20 cellular contexts compared by ENCODE assay signal in genomic region chr18:79334496-79335233, GRCh38.
"Had no signal": no experiment of that assay in that cellular context is flagged by ENCODE, and none has a peak within 500 bp of the region (broad histone marks: within the 10 kb centered on the region; RNA-seq: fewer than 3 reads in every experiment).

No MANE protein-coding gene starts in this region.

- H3K27ac ChIP-seq: coronary artery, esophagus squamous epithelium, gastroesophageal sphincter, lower lobe of right lung, tibial nerve had no signal

- H3K9me3 ChIP-seq: esophagus squamous epithelium, gastroesophageal sphincter, lower lobe of right lung, tibial nerve had no signal

- H3K4me3 ChIP-seq: coronary artery, esophagus squamous epithelium, gastroesophageal sphincter, lower lobe of right lung, tibial nerve had no signal

- FAIRE-seq: keratinocyte, TTC549 had no signal

- H3K9me3 Mint-ChIP-seq: neural crest cell had no signal

- H3K27ac Mint-ChIP-seq: activated naive CD8-positive, alpha-beta T cell; progenitor cell of endocrine pancreas; stimulated activated naive CD8-positive, alpha-beta T cell treated with anti-CD3 and anti-CD28 coated beads, Interleukin-15, Interleukin-2, amounts not matched to agents 100 ng/mL and 50 ng/mL, for 24 hours had no signal

- H3K4me1 ChIP-seq: esophagus squamous epithelium, gastroesophageal sphincter, lower lobe of right lung, tibial nerve had no signal

- DNase-seq: activated CD4-positive, alpha-beta T cell treated with anti-CD3 and anti-CD28 coated beads for 1 hour; activated gamma-delta T cell treated with Interleukin-2 at 50 U/mL for 16 hours; activated T-cell treated with anti-CD3 and anti-CD28 coated beads, Interleukin-2, amount 50 U/mL, for 1 hour; cerebellar nuclear complex; esophagus squamous epithelium; left colon; lower lobe of right lung; naive B cell; stimulated activated CD4-positive, alpha-beta T cell treated with anti-CD3 and anti-CD28 coated beads, Interleukin-2, amount 100 ng/mL, for 48 hours; stimulated activated CD8-positive, alpha-beta memory T cell treated with anti-CD3 and anti-CD28 coated beads, Interleukin-4, amount 100 ng/mL, for 48 hours; T-helper 1 cell had no signal

- H3K27me3 Mint-ChIP-seq: activated naive CD8-positive, alpha-beta T cell; naive B cell; progenitor cell of endocrine pancreas; stimulated activated naive CD8-positive, alpha-beta T cell treated with anti-CD3 and anti-CD28 coated beads, Interleukin-15, Interleukin-2, amounts not matched to agents 100 ng/mL and 50 ng/mL, for 24 hours had no signal

- H3K27me3 ChIP-seq: esophagus squamous epithelium, gastroesophageal sphincter, tibial nerve had no signal

- ATAC-seq: gastroesophageal sphincter, left colon had no signal

- H3K4me1 Mint-ChIP-seq: naive B cell had no signal

- H3K4me3 Mint-ChIP-seq: activated naive CD8-positive, alpha-beta T cell; naive B cell; neural crest cell; stimulated activated naive CD8-positive, alpha-beta T cell treated with anti-CD3 and anti-CD28 coated beads, Interleukin-15, Interleukin-2, amounts not matched to agents 100 ng/mL and 50 ng/mL, for 24 hours had no signal
